11 cellular contexts compared by ENCODE assay signal in the genomic region with DNA sequence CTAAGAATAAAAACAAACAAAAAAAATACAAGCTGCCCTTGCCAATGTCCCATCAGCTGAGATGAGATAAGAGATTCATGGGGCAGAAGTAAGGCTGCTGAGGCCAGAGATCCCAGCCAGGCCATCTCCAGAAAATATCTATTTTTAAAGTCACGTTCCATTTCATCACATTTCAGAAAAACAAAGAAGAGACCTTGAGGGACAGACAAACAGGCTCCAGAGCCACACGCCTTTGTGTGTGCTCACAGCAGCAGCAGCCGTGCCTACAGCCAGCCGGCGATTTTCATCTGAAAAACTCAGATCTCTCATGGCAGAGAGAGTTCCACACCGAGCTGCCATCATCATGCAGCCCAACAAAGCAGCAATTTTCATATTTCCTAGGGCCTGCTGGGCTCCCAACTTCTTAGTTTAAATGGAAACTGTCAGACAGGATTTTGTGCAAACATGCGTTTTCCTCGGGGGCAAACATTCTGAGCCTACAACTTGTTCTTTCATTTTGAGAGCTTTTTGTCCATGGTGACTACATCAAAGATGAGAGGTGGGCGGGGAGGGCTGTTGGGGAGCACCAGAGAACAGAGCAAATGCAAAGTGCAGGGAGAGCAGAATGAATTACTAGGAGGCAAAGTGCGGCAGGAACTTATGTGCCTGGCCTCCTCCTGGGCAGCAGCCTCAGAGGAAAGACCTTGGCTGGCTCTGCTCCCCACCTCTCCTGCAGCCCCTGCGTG. TPM values are rescaled to one million over a fixed set of nuclear protein-coding genes. Genes with fewer than 3 reads are reported as not detected.
DNase-seq lines count a peak whose midpoint lies in the region; ATAC-seq, FAIRE-seq and TF ChIP-seq lines count a peak whose summit lies in the region.
"Had no signal": no experiment of that assay in that cellular context is flagged by ENCODE, and none has a peak within 500 bp of the region (broad histone marks: within the 10 kb centered on the region; RNA-seq: fewer than 3 reads in every experiment).

No MANE protein-coding gene starts in this region.

- no peak for ATAC-seq in HG03442 (IDR thresholded peaks at IDR 0.05; ENCODE audit: unreplicated experiment)

- no peak overlapping the region for H3K4me2 ChIP-seq in endothelial cell of umbilical vein (ENCODE audit: insufficient read depth, low read length)

- DNase-seq in NCI-H69 (lab: John Stamatoyannopoulos, UW) (peak; percentile 23), endothelial cell of umbilical vein (ENCODE audit: low read depth, low spot score) (peak; percentile 31), thyroid gland (peak; percentile 43 to 48), COR-L47 (lab: John Stamatoyannopoulos, UW) (no peak), EL (no peak), NCI-H82 treated with DMSO at 0.1 percent for 48 hours (lab: John Stamatoyannopoulos, UW; ENCODE audit: unreplicated experiment) (no peak)
- DNase-seq: activated gamma-delta T cell; stimulated activated CD4-positive, alpha-beta T cell treated with anti-CD3 and anti-CD28 coated beads, Interleukin-2, amount 100 ng/mL, for 24 hours had no signal

- intact Hi-C loops in endothelial cell of umbilical vein (cut with micrococcal nuclease) (no loop called here), thyroid gland (cut with DNase I) (no loop called here)

- H3K9me1 ChIP-seq in endothelial cell of umbilical vein (replicated peaks; ENCODE audit: control insufficient read depth, extremely low read depth, insufficient read depth, low read length), result no peaks in the 10 kb centered on the region

- H3K9me3 ChIP-seq in endothelial cell of umbilical vein (replicated peaks; ENCODE audit: control insufficient read depth, insufficient read depth, low read length), result no peaks in the 10 kb centered on the region
- H3K9me3 ChIP-seq in mesodermal cell (ENCODE audit: control insufficient read depth, low read length), result no peaks in the 10 kb centered on the region
- no peaks in the 10 kb centered on the region for H3K9me3 ChIP-seq in thyroid gland

- H3K27me3 ChIP-seq in endothelial cell of umbilical vein (ENCODE audit: control insufficient read depth in 2 of 2, insufficient read depth in 2 of 2, low read length in 2 of 2), result no peaks in the 10 kb centered on the region
- H3K27me3 ChIP-seq in thyroid gland, result no peaks in the 10 kb centered on the region

- no peaks in the 10 kb centered on the region for H3K79me2 ChIP-seq in endothelial cell of umbilical vein (ENCODE audit: control insufficient read depth, insufficient read depth, low read length)

- no TSS peak for BruUV-seq in endothelial cell of umbilical vein (replicated peaks; lab: Mats Ljungman, UMichigan)

- H3K36me3 ChIP-seq in endothelial cell of umbilical vein (ENCODE audit: control insufficient read depth in 2 of 2, extremely low read depth in 1 of 2, insufficient read depth in 2 of 2, low read length in 2 of 2) (no peaks in the 10 kb centered on the region), mesodermal cell (ENCODE audit: control insufficient read depth, insufficient read depth, low read length) (peaks cover 9% of the 10 kb centered on the region), thyroid gland (no peaks in the 10 kb centered on the region)

- POLR2A ChIA-PET in endothelial cell of umbilical vein (lab: Charles Lee), result no interaction called here

- FAIRE-seq in endothelial cell of umbilical vein (lab: Jason Lieb, UNC), result peak; percentile 67
- FAIRE-seq: GM12891 had no signal

- H3K4me1 ChIP-seq in endothelial cell of umbilical vein (ENCODE audit: control insufficient read depth, extremely low read depth, insufficient read depth, low read length) (no peaks in the 10 kb centered on the region), mesodermal cell (ENCODE audit: control insufficient read depth, insufficient read depth, low read length, poor library complexity, severe bottlenecking) (peaks cover 49% of the 10 kb centered on the region), thyroid gland (peaks cover 80 to 94% of the 10 kb centered on the region in 2 donors)

- dilution Hi-C loops in endothelial cell of umbilical vein (cut with MboI; ENCODE audit: extremely low pct_ligation_motif_present, low sequenced_read_pairs), result no loop called here

- H3K9ac ChIP-seq in endothelial cell of umbilical vein (replicated peaks; ENCODE audit: extremely low read depth, insufficient read depth, low read length), result no peak overlapping the region

- no peak for TF ChIP-seq CTCF in endothelial cell of umbilical vein (IDR thresholded peaks at IDR 0.05; ENCODE audit: extremely low read depth in 1 of 2, insufficient read depth in 1 of 2, low read depth in 1 of 2, low read length in 2 of 2)
- no peak for TF ChIP-seq CTCF in thyroid gland (IDR thresholded peaks at IDR 0.05)

- H2AFZ ChIP-seq in endothelial cell of umbilical vein (ENCODE audit: low read depth, low read length), result no peak overlapping the region

- CTCF ChIA-PET in endothelial cell of umbilical vein (lab: Charles Lee), result interaction anchor here (0.8 to 1.6 kb wide), 3 partner anchors 31 to 131 kb away, joined by 3 to 5 read pairs (median 3); no protein-coding TSS in a partner anchor

- H3K4me3 ChIP-seq in endothelial cell of umbilical vein (replicated peaks in 1 of 3; ENCODE audit: insufficient read depth in 1 of 3, low read depth in 1 of 3, low read length in 3 of 3), result no peak overlapping the region
- H3K4me3 ChIP-seq in mesodermal cell (ENCODE audit: extremely low read depth, insufficient read depth, low read length, poor library complexity, severe bottlenecking), result no peak overlapping the region
- no peak overlapping the region for H3K4me3 ChIP-seq in thyroid gland (replicated peaks in 1 of 3)

- 45% methylated on average over 10 of the region's 11 CpGs for WGBS in mesodermal cell (ENCODE audit: insufficient coverage in 2 of 2), 2 experiments
- WGBS in thyroid gland, 2 donors, result 33 to 44% methylated on average over 11 of the region's 11 CpGs

- TF ChIP-seq POLR2A in endothelial cell of umbilical vein (IDR thresholded peaks at IDR 0.05; ENCODE audit: low read depth, low read length), result no peak
- peak in 1 of 2 donors; percentile 40 for TF ChIP-seq POLR2A in thyroid gland (IDR thresholded peaks at IDR 0.05)

- H3K27ac ChIP-seq in endothelial cell of umbilical vein (ENCODE audit: insufficient read depth, low read depth, low read length), result no peak overlapping the region
- H3K27ac ChIP-seq in mesodermal cell (ENCODE audit: low read depth, low read length, severe bottlenecking), result peak overlapping the region; percentile 74
- H3K27ac ChIP-seq in thyroid gland, result peak overlapping the region; percentile 87 to 95 (median 92)

- H4K20me1 ChIP-seq in endothelial cell of umbilical vein (replicated peaks; ENCODE audit: control insufficient read depth, extremely low read depth, insufficient read depth, low read length), result no peaks in the 10 kb centered on the region

TF ChIP-seq in endothelial cell of umbilical vein, 7 proteins besides CTCF, POLR2A, EP300 and RAD21:
- TF ChIP-seq FOS (IDR thresholded peaks at IDR 0.05; ENCODE audit: borderline replicate concordance, insufficient read depth, low read length), result no peak
- no peak for TF ChIP-seq GATA2 (IDR thresholded peaks at IDR 0.05; ENCODE audit: insufficient read depth, insufficient read length, low read depth, low read length)
- no peak for TF ChIP-seq MYC (IDR thresholded peaks at IDR 0.05; ENCODE audit: low read depth, low read length)
- no peak for TF ChIP-seq JUN (IDR thresholded peaks at IDR 0.05; ENCODE audit: borderline replicate concordance, insufficient read depth, insufficient read length, low read depth)
- TF ChIP-seq POLR2AphosphoS5 (IDR thresholded peaks at IDR 0.05; ENCODE audit: insufficient read depth, low read depth, low read length), result no peak
- no peak for TF ChIP-seq EZH2 (IDR thresholded peaks at IDR 0.05; ENCODE audit: borderline replicate concordance, low read depth, low read length, severe bottlenecking)
- TF ChIP-seq, protein P1, sequence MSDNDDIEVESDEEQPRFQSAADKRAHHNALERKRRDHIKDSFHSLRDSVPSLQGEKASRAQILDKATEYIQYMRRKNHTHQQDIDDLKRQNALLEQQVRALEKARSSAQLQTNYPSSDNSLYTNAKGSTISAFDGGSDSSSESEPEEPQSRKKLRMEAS (IDR thresholded peaks at IDR 0.05; ENCODE audit: insufficient read depth, insufficient read length), result no peak

RNA-seq across cellular contexts. Expression of a gene that starts 38.8 kb away (rescaled TPM):
- 23.1 and 24.9 TPM in 2 replicates for total RNA-seq in endothelial cell of umbilical vein
- polyA plus RNA-seq in endothelial cell of umbilical vein, result 10.6 and 12.3 TPM in 2 replicates
- 12.0 and 14.3 TPM in 2 replicates for polyA plus RNA-seq in endothelial cell of umbilical vein (2011; cell fraction: cytosol; rRNA removed)
- polyA plus RNA-seq in endothelial cell of umbilical vein (2011; cell fraction: nucleus; rRNA removed), result 63.8 and 71.5 TPM in 2 replicates
- polyA plus RNA-seq in endothelial cell of umbilical vein (2012), result 16.0 and 16.7 TPM in 2 replicates
- 24.8 and 28.3 TPM in 2 replicates for polyA minus RNA-seq in endothelial cell of umbilical vein
- 11.2 TPM for polyA minus RNA-seq in endothelial cell of umbilical vein (2011; cell fraction: cytosol; rRNA and poly(A)+ RNA removed)
- 36.7 and 40.3 TPM in 2 replicates for polyA minus RNA-seq in endothelial cell of umbilical vein (2011; cell fraction: nucleus; rRNA and poly(A)+ RNA removed)
- 56.2 TPM for polyA plus RNA-seq in mesodermal cell (2013, experiment 1 of 2)
- polyA plus RNA-seq in mesodermal cell (2013, experiment 2 of 2), result 52.8 TPM
- 10 to 100 TPM; 45.4 to 92.4 (median 61.2) TPM for total RNA-seq in thyroid gland

Comparison
In these comparisons a context has a peak if more than half of its experiments do, and no peak if none do; other contexts are left out.
1. DNase-seq: peak in NCI-H69 (single experiment), endothelial cell of umbilical vein (single experiment) and thyroid gland (2 of 2); none in COR-L47 (single experiment), EL (single experiment) and NCI-H82 treated with DMSO at 0.1 percent for 48 hours (single experiment).